Comparison of ENCODE assay signal across 8 cellular contexts in genomic region chr19:12996542-12997094, GRCh38. TPM values are rescaled to one million over a fixed set of nuclear protein-coding genes. Genes with fewer than 3 reads are reported as not detected.
DNase-seq lines count a peak whose midpoint lies in the region; ATAC-seq and TF ChIP-seq lines count a peak whose summit lies in the region.

No MANE protein-coding gene starts in this region.

- peak overlapping the region; percentile 67 to 86 (median 77) for H3K4me3 Mint-ChIP-seq in CD8-positive, alpha-beta memory T cell
- H3K4me3 Mint-ChIP-seq in T-helper 17 cell (peak overlapping the region; percentile 63), progenitor cell of endocrine pancreas (ENCODE audit: low read depth) (no peak overlapping the region)

- H3K36me3 Mint-ChIP-seq in CD8-positive, alpha-beta memory T cell, result peaks cover 0 to 3% (median 0%) of the 10 kb centered on the region in 3 donors
- H3K36me3 Mint-ChIP-seq in T-helper 17 cell (ENCODE audit: low read depth) (peaks cover 7% of the 10 kb centered on the region), progenitor cell of endocrine pancreas (ENCODE audit: insufficient read depth) (no peaks in the 10 kb centered on the region)

- POLR2A ChIA-PET in CD8-positive, alpha-beta memory T cell (lab: Charles Lee), result interaction anchor here (0.5 to 0.6 kb wide), 2 partner anchors 20 to 28 kb away, joined by 3 to 7 read pairs; no protein-coding TSS in a partner anchor

- peaks cover 21% of the 10 kb centered on the region in 2 donors for H3K27me3 Mint-ChIP-seq in CD8-positive, alpha-beta memory T cell
- H3K27me3 Mint-ChIP-seq in T-helper 17 cell (peaks cover 26% of the 10 kb centered on the region), progenitor cell of endocrine pancreas (peaks cover 84% of the 10 kb centered on the region)

- ATAC-seq in T-helper 17 cell (no peak), HG02642 (IDR thresholded peaks at IDR 0.05; ENCODE audit: poor library complexity, unreplicated experiment) (no peak), HG03095 (IDR thresholded peaks at IDR 0.05; ENCODE audit: unreplicated experiment) (no peak)

- H3K27ac Mint-ChIP-seq in CD8-positive, alpha-beta memory T cell, result peak overlapping the region in 1 of 8 donors; percentile 26
- no peak overlapping the region for H3K27ac Mint-ChIP-seq in T-helper 17 cell
- no peak overlapping the region for H3K27ac Mint-ChIP-seq in progenitor cell of endocrine pancreas

- peak; percentile 6 for TF ChIP-seq CTCF in fibroblast of villous mesenchyme (IDR thresholded peaks at IDR 0.05; ENCODE audit: insufficient read depth, low read depth, low read length)
- TF ChIP-seq CTCF in progenitor cell of endocrine pancreas (IDR thresholded peaks at IDR 0.05; ENCODE audit: unreplicated experiment), result peak; percentile 15

- H3K9me3 ChIP-seq in CD8-positive, alpha-beta memory T cell (ENCODE audit: low read length), result no peaks in the 10 kb centered on the region
- H3K9me3 ChIP-seq in T-helper 17 cell (ENCODE audit: control insufficient read depth, low read length, poor library complexity, severe bottlenecking), result no peaks in the 10 kb centered on the region

- H3K4me3 ChIP-seq in CD8-positive, alpha-beta memory T cell (ENCODE audit: low read length), result no peak overlapping the region
- peak overlapping the region; percentile 76 for H3K4me3 ChIP-seq in fibroblast of villous mesenchyme (ENCODE audit: low read depth, low read length)

- H3K9me3 Mint-ChIP-seq in CD8-positive, alpha-beta memory T cell, result no peaks in the 10 kb centered on the region
- no peaks in the 10 kb centered on the region for H3K9me3 Mint-ChIP-seq in progenitor cell of endocrine pancreas (ENCODE audit: low read depth)

- peaks cover 5 to 15% (median 10%) of the 10 kb centered on the region in 3 donors for H3K4me1 Mint-ChIP-seq in CD8-positive, alpha-beta memory T cell
- H3K4me1 Mint-ChIP-seq in T-helper 17 cell (peaks cover 13% of the 10 kb centered on the region), progenitor cell of endocrine pancreas (ENCODE audit: low read depth) (peaks cover 4% of the 10 kb centered on the region)

- no peak for DNase-seq in CD8-positive, alpha-beta memory T cell
- DNase-seq in T-helper 17 cell, result no peak
- no peak for DNase-seq in fibroblast of villous mesenchyme (ENCODE audit: low read depth)
- DNase-seq in progenitor cell of endocrine pancreas (ENCODE audit: low spot score, unreplicated experiment), result no peak
- DNase-seq in GM03348 (ENCODE audit: low spot score), result no peak
- DNase-seq in midbrain (lab: John Stamatoyannopoulos, UW), result no peak

- no peak overlapping the region for H3K27ac ChIP-seq in CD8-positive, alpha-beta memory T cell (ENCODE audit: low read depth, low read length)

- no peaks in the 10 kb centered on the region for H3K36me3 ChIP-seq in CD8-positive, alpha-beta memory T cell (ENCODE audit: insufficient read depth, low read length)

- no peaks in the 10 kb centered on the region for H3K27me3 ChIP-seq in CD8-positive, alpha-beta memory T cell (ENCODE audit: insufficient read depth, low read length, poor library complexity, severe bottlenecking)

- CTCF ChIA-PET in CD8-positive, alpha-beta memory T cell (lab: Charles Lee), result no interaction called here

- peaks cover 7% of the 10 kb centered on the region for H3K4me1 ChIP-seq in CD8-positive, alpha-beta memory T cell (ENCODE audit: insufficient read depth, low read length)

RNA-seq across cellular contexts. Expression of gene NFIX, which starts 1.3 kb away (rescaled TPM):
- 1 to 10 TPM; 2.3 to 2.8 TPM for total RNA-seq in CD8-positive, alpha-beta memory T cell
- polyA plus RNA-seq in CD8-positive, alpha-beta memory T cell, result 0.94 TPM
- total RNA-seq in T-helper 17 cell, result under 1 TPM; 0.75 to 0.86 TPM
- total RNA-seq in fibroblast of villous mesenchyme, result 29.6 and 30.2 TPM in 2 replicates
- 0.46 and 0.51 TPM in 2 replicates for total RNA-seq in progenitor cell of endocrine pancreas

RNA-seq across cellular contexts. Expression of gene DAND5, which starts 27.2 kb away (rescaled TPM):
- not detected for total RNA-seq in CD8-positive, alpha-beta memory T cell
- not detected for polyA plus RNA-seq in CD8-positive, alpha-beta memory T cell
- total RNA-seq in T-helper 17 cell, result not detected
- not detected in 2 replicates for total RNA-seq in fibroblast of villous mesenchyme
- total RNA-seq in progenitor cell of endocrine pancreas, result not detected in 2 replicates

RNA-seq across cellular contexts. Expression of gene GADD45GIP1, which starts 39.6 kb away (rescaled TPM):
- total RNA-seq in CD8-positive, alpha-beta memory T cell, result 10 to 100 TPM; 37.3 to 38.6 TPM
- polyA plus RNA-seq in CD8-positive, alpha-beta memory T cell, result 64.1 TPM
- 1 to 10 TPM; 6.9 to 8.3 TPM for total RNA-seq in T-helper 17 cell
- 18.6 and 24.8 TPM in 2 replicates for total RNA-seq in fibroblast of villous mesenchyme
- 16.8 and 20.8 TPM in 2 replicates for total RNA-seq in progenitor cell of endocrine pancreas

RNA-seq across cellular contexts. Expression of gene RAD23A, which starts 51.0 kb away (rescaled TPM):
- 100 to 1,000 TPM; 227 to 230 TPM for total RNA-seq in CD8-positive, alpha-beta memory T cell
- 115 TPM for polyA plus RNA-seq in CD8-positive, alpha-beta memory T cell
- total RNA-seq in T-helper 17 cell (10 to 100 TPM; 74.1 to 82.1 TPM), fibroblast of villous mesenchyme (91.1 and 92.8 TPM in 2 replicates), progenitor cell of endocrine pancreas (70.4 and 78.8 TPM in 2 replicates)

RNA-seq across cellular contexts. Expression of gene CALR, which starts 58.2 kb away (rescaled TPM):
- 100 to 1,000 TPM; 832 to 843 TPM for total RNA-seq in CD8-positive, alpha-beta memory T cell
- 174 TPM for polyA plus RNA-seq in CD8-positive, alpha-beta memory T cell
- total RNA-seq in T-helper 17 cell (100 to 1,000 TPM; 418 to 472 TPM), fibroblast of villous mesenchyme (2,107 and 2,588 TPM in 2 replicates), progenitor cell of endocrine pancreas (707 and 730 TPM in 2 replicates)
